ENCODE assay signal across 14 cellular contexts in the genomic region with DNA sequence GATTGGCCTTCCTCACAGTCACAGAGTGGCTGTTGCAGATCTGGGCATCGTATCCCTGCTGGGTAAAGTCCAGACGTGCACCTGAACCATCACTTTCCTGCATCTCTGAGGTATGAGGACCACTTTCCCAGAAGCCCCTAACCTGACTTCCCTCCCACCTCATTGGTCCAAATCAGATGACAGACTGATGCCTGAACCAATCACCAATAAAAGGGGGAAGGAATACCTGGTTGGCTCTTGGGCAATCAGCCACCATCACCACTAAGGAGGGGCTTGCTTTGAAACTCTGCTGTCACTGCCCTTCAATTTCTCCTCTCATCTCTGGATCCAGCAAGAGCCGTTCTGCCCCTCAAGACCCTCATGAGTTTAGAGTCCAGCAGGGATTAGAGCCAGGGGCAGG. TPM values are rescaled to one million over a fixed set of nuclear protein-coding genes. Genes with fewer than 3 reads are reported as not detected.
DNase-seq lines count a peak whose midpoint lies in the region; ATAC-seq lines count a peak whose summit lies in the region.
"Had no signal": no experiment of that assay in that cellular context is flagged by ENCODE, and none has a peak within 500 bp of the region (broad histone marks: within the 10 kb centered on the region; RNA-seq: fewer than 3 reads in every experiment).

No MANE protein-coding gene starts in this region.

- H3K36me3 ChIP-seq in Karpas-422 (ENCODE audit: insufficient read depth, low read length) = no peaks in the 10 kb centered on the region
- no peaks in the 10 kb centered on the region for H3K36me3 ChIP-seq in mesendoderm (ENCODE audit: control insufficient read depth, insufficient read depth, low read length)
- H3K36me3 ChIP-seq: Peyer's patch, uterus had no signal

- no peak overlapping the region for H4K5ac ChIP-seq in mesendoderm (ENCODE audit: low read length)

- no peaks in the 10 kb centered on the region for H3K79me1 ChIP-seq in mesendoderm (ENCODE audit: low read length)

- H3K9ac ChIP-seq in Karpas-422 (ENCODE audit: low read length) (no peak overlapping the region), mesendoderm (ENCODE audit: low read length) (no peak overlapping the region)

- no peak overlapping the region for H3K56ac ChIP-seq in mesendoderm (ENCODE audit: low read length)

- no peak overlapping the region for H3K23ac ChIP-seq in mesendoderm (ENCODE audit: low read length)

- H2AK5ac ChIP-seq in mesendoderm (ENCODE audit: low read length) = no peak overlapping the region

- no peaks in the 10 kb centered on the region for H3K9me2 ChIP-seq in Karpas-422 (replicated peaks; ENCODE audit: insufficient read depth, low read length)

- H2AFZ ChIP-seq in Karpas-422 (ENCODE audit: low read length) = no peak overlapping the region

- H4K8ac ChIP-seq in mesendoderm (ENCODE audit: low read depth, low read length) = no peak overlapping the region

- no peak overlapping the region for H3K4ac ChIP-seq in mesendoderm (ENCODE audit: low read depth, low read length)

- no peak overlapping the region for H3K4me3 ChIP-seq in Karpas-422 (ENCODE audit: low read length)
- no peak overlapping the region for H3K4me3 ChIP-seq in mesendoderm (ENCODE audit: low read length)
- H3K4me3 ChIP-seq: Peyer's patch, uterus had no signal

- H3K27me3 ChIP-seq in Karpas-422 (ENCODE audit: low read length) (no peaks in the 10 kb centered on the region), mesendoderm (ENCODE audit: insufficient read depth, low read length, poor library complexity) (no peaks in the 10 kb centered on the region)
- H3K27me3 ChIP-seq: Peyer's patch, uterus had no signal

- H2BK120ac ChIP-seq in mesendoderm (ENCODE audit: low read depth, low read length) = no peak overlapping the region

- no peak overlapping the region for H3K4me2 ChIP-seq in Karpas-422 (ENCODE audit: low read depth, low read length, poor library complexity, severe bottlenecking)
- H3K4me2 ChIP-seq in mesendoderm (ENCODE audit: low read length) = no peak overlapping the region

- no peak overlapping the region for H2BK15ac ChIP-seq in mesendoderm (replicated peaks; ENCODE audit: low read depth)

- WGBS in mesendoderm (ENCODE audit: extremely low coverage, insufficient coverage, low lambda C conversion rate) = no CpG with 5 or more reads among the region's 3 CpGs

- H3K18ac ChIP-seq in mesendoderm (ENCODE audit: low read length) = no peak overlapping the region

- H3K27ac ChIP-seq in Karpas-422 (ENCODE audit: low read length) (no peak overlapping the region), mesendoderm (ENCODE audit: low read depth, low read length) (no peak overlapping the region)
- H3K27ac ChIP-seq: Peyer's patch, uterus had no signal

- H4K20me1 ChIP-seq in Karpas-422 (ENCODE audit: insufficient read depth, low read depth, low read length) = no peaks in the 10 kb centered on the region

- no peak overlapping the region for H2BK5ac ChIP-seq in mesendoderm (ENCODE audit: low read length)

- no peak for ATAC-seq in GM19035 (IDR thresholded peaks at IDR 0.05; ENCODE audit: unreplicated experiment)
- ATAC-seq in GM21447 (IDR thresholded peaks at IDR 0.05; ENCODE audit: unreplicated experiment) = no peak

- no peaks in the 10 kb centered on the region for H3K4me1 ChIP-seq in Karpas-422 (ENCODE audit: low read length)
- H3K4me1 ChIP-seq in mesendoderm (ENCODE audit: control insufficient read depth, low read depth, low read length) = peaks cover 7% of the 10 kb centered on the region

- DNase-seq in NCI-H2227 (lab: John Stamatoyannopoulos, UW; ENCODE audit: unreplicated experiment) (peak; percentile 2), NCI-H2227 treated with DMSO at 0.1 percent for 48 hours (lab: John Stamatoyannopoulos, UW) (no peak), Karpas-422 (peak; percentile 83), cerebellar cortex (ENCODE audit: low spot score) (peak; percentile 12), mesendoderm (peak; percentile 93)
- no peak for DNase-seq in activated T-cell treated with anti-CD3 and anti-CD28 coated beads, Interleukin-2, amount 50 U/mL, for 1 hour
- DNase-seq: activated naive CD4-positive, alpha-beta T cell; cerebellar nuclear complex; NCI-H2171 treated with DMSO at 0.1 percent for 48 hours; Peyer's patch; stimulated activated CD4-positive, alpha-beta T cell treated with anti-CD3 and anti-CD28 coated beads, Interleukin-1b, Interleukin-23, amount 100 ng/mL, for 48 hours; uterus had no signal

- no peaks in the 10 kb centered on the region for H3K9me3 ChIP-seq in Karpas-422 (ENCODE audit: low read length)
- H3K9me3 ChIP-seq: Peyer's patch, uterus had no signal

- H3K79me2 ChIP-seq in Karpas-422 (ENCODE audit: low read length) (no peaks in the 10 kb centered on the region), mesendoderm (ENCODE audit: control insufficient read depth, insufficient read depth, low read length) (no peaks in the 10 kb centered on the region)

RNA-seq across cellular contexts. Expression of a gene that starts 13.6 kb away (rescaled TPM):
- total RNA-seq in Karpas-422 (2014; rRNA removed; shearing (Covaris generic); ENCODE audit: low replicate concordance) = not detected in 2 replicates
- 0.69 TPM for polyA plus RNA-seq in mesendoderm (2013, experiment 1 of 2)
- polyA plus RNA-seq in mesendoderm (2013, experiment 2 of 2) = 0.55 TPM

RNA-seq across cellular contexts. Expression of a gene that starts 41.3 kb away (rescaled TPM):
- total RNA-seq in Karpas-422 (2014; rRNA removed; shearing (Covaris generic); ENCODE audit: low replicate concordance) = not detected in 2 replicates
- not detected for polyA plus RNA-seq in mesendoderm (2013, experiment 1 of 2)
- not detected for polyA plus RNA-seq in mesendoderm (2013, experiment 2 of 2)
- total RNA-seq: Peyer's patch, uterus had no signal

Comparison
In these comparisons a context has a peak if more than half of its experiments do, and no peak if none do; other contexts are left out.
1. DNase-seq: peak in NCI-H2227 (single experiment), Karpas-422 (single experiment), cerebellar cortex (single experiment) and mesendoderm (single experiment); none in NCI-H2227 treated with DMSO at 0.1 percent for 48 hours (single experiment) and activated T-cell treated with anti-CD3 and anti-CD28 coated beads, Interleukin-2, amount 50 U/mL, for 1 hour (single experiment).